ENCODE assay signal across 1 cellular context in the genomic region with DNA sequence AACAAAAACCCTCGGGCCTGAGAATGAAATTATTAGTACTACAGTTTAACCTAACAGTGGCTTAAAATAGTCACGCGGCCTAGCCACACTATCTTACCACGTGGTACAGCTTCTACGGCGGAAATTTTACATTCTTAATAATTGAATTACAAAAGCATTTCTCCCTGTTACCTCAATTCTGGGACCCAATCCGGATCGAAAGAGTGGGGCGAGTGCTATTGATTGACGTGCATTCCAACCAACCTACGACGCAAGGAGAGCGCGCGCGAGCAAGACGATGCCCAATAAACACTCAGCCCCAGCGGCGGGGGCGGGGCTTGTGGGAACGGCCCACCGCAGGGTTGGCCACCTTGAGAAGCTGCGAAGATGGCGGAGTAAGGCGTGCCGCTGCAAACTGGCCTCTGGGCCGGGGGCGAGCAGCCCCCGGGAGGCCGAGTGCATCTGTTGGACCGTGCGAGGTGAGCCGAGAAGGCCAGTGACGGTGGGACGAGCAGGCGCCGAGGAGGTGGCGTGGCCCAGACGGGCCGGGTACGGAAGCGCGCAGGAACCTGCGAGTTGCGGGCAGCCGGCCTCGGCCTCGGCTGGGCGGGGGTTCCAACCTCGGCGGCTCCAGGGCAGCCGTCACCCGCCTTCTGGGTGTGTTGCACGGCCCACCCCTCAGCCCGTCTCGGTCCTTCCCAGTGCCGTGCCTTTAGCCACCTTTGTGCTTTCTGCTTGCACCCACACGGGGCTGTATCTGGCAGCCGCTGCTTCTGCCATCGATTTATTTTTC.
TF ChIP-seq lines count a peak whose summit lies in the region.

No MANE protein-coding gene starts in this region.

TF ChIP-seq in HEK293, 187 proteins besides CTCF, POLR2A, EP300 and RAD21 (continued from another document and continues in another):
- TF ChIP-seq, protein P1, sequence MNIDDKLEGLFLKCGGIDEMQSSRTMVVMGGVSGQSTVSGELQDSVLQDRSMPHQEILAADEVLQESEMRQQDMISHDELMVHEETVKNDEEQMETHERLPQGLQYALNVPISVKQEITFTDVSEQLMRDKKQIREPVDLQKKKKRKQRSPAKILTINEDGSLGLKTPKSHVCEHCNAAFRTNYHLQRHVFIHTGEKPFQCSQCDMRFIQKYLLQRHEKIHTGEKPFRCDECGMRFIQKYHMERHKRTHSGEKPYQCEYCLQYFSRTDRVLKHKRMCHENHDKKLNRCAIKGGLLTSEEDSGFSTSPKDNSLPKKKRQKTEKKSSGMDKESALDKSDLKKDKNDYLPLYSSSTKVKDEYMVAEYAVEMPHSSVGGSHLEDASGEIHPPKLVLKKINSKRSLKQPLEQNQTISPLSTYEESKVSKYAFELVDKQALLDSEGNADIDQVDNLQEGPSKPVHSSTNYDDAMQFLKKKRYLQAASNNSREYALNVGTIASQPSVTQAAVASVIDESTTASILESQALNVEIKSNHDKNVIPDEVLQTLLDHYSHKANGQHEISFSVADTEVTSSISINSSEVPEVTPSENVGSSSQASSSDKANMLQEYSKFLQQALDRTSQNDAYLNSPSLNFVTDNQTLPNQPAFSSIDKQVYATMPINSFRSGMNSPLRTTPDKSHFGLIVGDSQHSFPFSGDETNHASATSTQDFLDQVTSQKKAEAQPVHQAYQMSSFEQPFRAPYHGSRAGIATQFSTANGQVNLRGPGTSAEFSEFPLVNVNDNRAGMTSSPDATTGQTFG (tag by site-specific recombination; IDR thresholded peaks at IDR 0.05; ENCODE audit: borderline replicate concordance): no peak
- no peak for TF ChIP-seq ZNF76 (tag by site-specific recombination; IDR thresholded peaks at IDR 0.05; ENCODE audit: borderline replicate concordance, low read depth)
- 0 out of 2 replicates have a peak, but pooled peaks have one; percentile 56 for TF ChIP-seq ZSCAN16 (tag by site-specific recombination; IDR thresholded peaks at IDR 0.05)
- TF ChIP-seq ZNF707 (tag by site-specific recombination; IDR thresholded peaks at IDR 0.05): no peak
- TF ChIP-seq GLI4 (tag by site-specific recombination; IDR thresholded peaks at IDR 0.05): 0 out of 2 replicates have a peak, but pooled peaks have one; percentile 27
- TF ChIP-seq, protein P2, sequence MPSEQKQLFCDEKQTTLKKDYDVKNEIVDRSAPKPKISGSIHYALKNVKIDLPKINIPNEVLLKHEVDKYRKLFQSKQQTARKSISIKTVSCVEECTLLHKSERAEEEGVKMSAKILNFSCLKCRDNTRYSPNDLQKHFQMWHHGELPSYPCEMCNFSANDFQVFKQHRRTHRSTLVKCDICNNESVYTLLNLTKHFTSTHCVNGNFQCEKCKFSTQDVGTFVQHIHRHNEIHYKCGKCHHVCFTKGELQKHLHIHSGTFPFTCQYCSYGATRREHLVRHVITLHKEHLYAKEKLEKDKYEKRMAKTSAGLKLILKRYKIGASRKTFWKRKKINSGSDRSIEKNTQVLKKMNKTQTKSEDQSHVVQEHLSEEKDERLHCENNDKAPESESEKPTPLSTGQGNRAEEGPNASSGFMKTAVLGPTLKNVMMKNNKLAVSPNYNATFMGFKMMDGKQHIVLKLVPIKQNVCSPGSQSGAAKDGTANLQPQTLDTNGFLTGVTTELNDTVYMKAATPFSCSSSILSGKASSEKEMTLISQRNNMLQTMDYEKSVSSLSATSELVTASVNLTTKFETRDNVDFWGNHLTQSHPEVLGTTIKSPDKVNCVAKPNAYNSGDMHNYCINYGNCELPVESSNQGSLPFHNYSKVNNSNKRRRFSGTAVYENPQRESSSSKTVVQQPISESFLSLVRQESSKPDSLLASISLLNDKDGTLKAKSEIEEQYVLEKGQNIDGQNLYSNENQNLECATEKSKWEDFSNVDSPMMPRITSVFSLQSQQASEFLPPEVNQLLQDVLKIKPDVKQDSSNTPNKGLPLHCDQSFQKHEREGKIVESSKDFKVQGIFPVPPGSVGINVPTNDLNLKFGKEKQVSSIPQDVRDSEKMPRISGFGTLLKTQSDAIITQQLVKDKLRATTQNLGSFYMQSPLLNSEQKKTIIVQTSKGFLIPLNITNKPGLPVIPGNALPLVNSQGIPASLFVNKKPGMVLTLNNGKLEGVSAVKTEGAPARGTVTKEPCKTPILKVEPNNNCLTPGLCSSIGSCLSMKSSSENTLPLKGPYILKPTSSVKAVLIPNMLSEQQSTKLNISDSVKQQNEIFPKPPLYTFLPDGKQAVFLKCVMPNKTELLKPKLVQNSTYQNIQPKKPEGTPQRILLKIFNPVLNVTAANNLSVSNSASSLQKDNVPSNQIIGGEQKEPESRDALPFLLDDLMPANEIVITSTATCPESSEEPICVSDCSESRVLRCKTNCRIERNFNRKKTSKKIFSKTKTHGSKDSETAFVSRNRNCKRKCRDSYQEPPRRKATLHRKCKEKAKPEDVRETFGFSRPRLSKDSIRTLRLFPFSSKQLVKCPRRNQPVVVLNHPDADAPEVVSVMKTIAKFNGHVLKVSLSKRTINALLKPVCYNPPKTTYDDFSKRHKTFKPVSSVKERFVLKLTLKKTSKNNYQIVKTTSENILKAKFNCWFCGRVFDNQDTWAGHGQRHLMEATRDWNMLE (tag by site-specific recombination; conservative IDR thresholded peaks at IDR 0.05; ENCODE audit: low read depth): no peak
- no peak for TF ChIP-seq ZNF830 (tag by site-specific recombination; IDR thresholded peaks at IDR 0.05; ENCODE audit: low read depth)
- peak; percentile 66 for TF ChIP-seq ZNF600 (tag by site-specific recombination; IDR thresholded peaks at IDR 0.05)
- peak; percentile 96 for TF ChIP-seq SP2 (tag by site-specific recombination; IDR thresholded peaks at IDR 0.05)
- 0 out of 2 replicates have a peak, but pooled peaks have one; percentile 20 for TF ChIP-seq ZNF561 (tag by site-specific recombination; IDR thresholded peaks at IDR 0.05; ENCODE audit: borderline replicate concordance)
- no peak for TF ChIP-seq ZNF423 (tag by site-specific recombination; IDR thresholded peaks at IDR 0.05)
- TF ChIP-seq ZEB2 (tag by site-specific recombination; IDR thresholded peaks at IDR 0.05): no peak
- TF ChIP-seq ZSCAN30 (tag by site-specific recombination; IDR thresholded peaks at IDR 0.05): peak; percentile 71
- TF ChIP-seq, protein P3, sequence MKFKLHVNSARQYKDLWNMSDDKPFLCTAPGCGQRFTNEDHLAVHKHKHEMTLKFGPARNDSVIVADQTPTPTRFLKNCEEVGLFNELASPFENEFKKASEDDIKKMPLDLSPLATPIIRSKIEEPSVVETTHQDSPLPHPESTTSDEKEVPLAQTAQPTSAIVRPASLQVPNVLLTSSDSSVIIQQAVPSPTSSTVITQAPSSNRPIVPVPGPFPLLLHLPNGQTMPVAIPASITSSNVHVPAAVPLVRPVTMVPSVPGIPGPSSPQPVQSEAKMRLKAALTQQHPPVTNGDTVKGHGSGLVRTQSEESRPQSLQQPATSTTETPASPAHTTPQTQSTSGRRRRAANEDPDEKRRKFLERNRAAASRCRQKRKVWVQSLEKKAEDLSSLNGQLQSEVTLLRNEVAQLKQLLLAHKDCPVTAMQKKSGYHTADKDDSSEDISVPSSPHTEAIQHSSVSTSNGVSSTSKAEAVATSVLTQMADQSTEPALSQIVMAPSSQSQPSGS (tag by site-specific recombination; IDR thresholded peaks at IDR 0.05; ENCODE audit: low read depth): no peak
- no peak for TF ChIP-seq ZNF549 (tag by site-specific recombination; IDR thresholded peaks at IDR 0.05)
- TF ChIP-seq, protein P4, sequence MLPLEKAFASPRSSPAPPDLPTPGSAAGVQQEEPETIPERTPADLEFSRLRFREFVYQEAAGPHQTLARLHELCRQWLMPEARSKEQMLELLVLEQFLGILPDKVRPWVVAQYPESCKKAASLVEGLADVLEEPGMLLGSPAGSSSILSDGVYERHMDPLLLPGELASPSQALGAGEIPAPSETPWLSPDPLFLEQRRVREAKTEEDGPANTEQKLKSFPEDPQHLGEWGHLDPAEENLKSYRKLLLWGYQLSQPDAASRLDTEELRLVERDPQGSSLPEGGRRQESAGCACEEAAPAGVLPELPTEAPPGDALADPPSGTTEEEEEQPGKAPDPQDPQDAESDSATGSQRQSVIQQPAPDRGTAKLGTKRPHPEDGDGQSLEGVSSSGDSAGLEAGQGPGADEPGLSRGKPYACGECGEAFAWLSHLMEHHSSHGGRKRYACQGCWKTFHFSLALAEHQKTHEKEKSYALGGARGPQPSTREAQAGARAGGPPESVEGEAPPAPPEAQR (tag by site-specific recombination; IDR thresholded peaks at IDR 0.05): no peak
- no peak for TF ChIP-seq ZNF558 (tag by site-specific recombination; IDR thresholded peaks at IDR 0.05)
- TF ChIP-seq, protein P5, sequence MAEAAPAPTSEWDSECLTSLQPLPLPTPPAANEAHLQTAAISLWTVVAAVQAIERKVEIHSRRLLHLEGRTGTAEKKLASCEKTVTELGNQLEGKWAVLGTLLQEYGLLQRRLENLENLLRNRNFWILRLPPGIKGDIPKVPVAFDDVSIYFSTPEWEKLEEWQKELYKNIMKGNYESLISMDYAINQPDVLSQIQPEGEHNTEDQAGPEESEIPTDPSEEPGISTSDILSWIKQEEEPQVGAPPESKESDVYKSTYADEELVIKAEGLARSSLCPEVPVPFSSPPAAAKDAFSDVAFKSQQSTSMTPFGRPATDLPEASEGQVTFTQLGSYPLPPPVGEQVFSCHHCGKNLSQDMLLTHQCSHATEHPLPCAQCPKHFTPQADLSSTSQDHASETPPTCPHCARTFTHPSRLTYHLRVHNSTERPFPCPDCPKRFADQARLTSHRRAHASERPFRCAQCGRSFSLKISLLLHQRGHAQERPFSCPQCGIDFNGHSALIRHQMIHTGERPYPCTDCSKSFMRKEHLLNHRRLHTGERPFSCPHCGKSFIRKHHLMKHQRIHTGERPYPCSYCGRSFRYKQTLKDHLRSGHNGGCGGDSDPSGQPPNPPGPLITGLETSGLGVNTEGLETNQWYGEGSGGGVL (tag by site-specific recombination; IDR thresholded peaks at IDR 0.05): no peak
- TF ChIP-seq ZNF121 (tag by site-specific recombination; IDR thresholded peaks at IDR 0.05): peak; percentile 37; the same call in 1 of the 2 replicates
- TF ChIP-seq, protein P6, sequence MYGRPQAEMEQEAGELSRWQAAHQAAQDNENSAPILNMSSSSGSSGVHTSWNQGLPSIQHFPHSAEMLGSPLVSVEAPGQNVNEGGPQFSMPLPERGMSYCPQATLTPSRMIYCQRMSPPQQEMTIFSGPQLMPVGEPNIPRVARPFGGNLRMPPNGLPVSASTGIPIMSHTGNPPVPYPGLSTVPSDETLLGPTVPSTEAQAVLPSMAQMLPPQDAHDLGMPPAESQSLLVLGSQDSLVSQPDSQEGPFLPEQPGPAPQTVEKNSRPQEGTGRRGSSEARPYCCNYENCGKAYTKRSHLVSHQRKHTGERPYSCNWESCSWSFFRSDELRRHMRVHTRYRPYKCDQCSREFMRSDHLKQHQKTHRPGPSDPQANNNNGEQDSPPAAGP (tag by site-specific recombination; IDR thresholded peaks at IDR 0.05): peak; percentile 63; the same call in 1 of the 2 replicates
- TF ChIP-seq ZNF610 (tag by site-specific recombination; IDR thresholded peaks at IDR 0.05; ENCODE audit: borderline replicate concordance): 0 out of 2 replicates have a peak, but pooled peaks have one; percentile 36
- TF ChIP-seq ZNF654 (tag by site-specific recombination; IDR thresholded peaks at IDR 0.05; ENCODE audit: low read depth): no peak
- TF ChIP-seq KLF1 (tag by site-specific recombination; IDR thresholded peaks at IDR 0.05): peak; percentile 64; the same call in 1 of the 2 replicates
- TF ChIP-seq, protein P7, sequence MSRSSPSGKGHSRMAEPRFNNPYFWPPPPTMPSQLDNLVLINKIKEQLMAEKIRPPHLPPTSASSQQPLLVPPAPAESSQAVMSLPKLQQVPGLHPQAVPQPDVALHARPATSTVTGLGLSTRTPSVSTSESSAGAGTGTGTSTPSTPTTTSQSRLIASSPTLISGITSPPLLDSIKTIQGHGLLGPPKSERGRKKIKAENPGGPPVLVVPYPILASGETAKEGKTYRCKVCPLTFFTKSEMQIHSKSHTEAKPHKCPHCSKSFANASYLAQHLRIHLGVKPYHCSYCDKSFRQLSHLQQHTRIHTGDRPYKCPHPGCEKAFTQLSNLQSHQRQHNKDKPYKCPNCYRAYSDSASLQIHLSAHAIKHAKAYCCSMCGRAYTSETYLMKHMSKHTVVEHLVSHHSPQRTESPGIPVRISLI (tag by site-specific recombination; IDR thresholded peaks at IDR 0.05): no peak
- TF ChIP-seq, protein P8, sequence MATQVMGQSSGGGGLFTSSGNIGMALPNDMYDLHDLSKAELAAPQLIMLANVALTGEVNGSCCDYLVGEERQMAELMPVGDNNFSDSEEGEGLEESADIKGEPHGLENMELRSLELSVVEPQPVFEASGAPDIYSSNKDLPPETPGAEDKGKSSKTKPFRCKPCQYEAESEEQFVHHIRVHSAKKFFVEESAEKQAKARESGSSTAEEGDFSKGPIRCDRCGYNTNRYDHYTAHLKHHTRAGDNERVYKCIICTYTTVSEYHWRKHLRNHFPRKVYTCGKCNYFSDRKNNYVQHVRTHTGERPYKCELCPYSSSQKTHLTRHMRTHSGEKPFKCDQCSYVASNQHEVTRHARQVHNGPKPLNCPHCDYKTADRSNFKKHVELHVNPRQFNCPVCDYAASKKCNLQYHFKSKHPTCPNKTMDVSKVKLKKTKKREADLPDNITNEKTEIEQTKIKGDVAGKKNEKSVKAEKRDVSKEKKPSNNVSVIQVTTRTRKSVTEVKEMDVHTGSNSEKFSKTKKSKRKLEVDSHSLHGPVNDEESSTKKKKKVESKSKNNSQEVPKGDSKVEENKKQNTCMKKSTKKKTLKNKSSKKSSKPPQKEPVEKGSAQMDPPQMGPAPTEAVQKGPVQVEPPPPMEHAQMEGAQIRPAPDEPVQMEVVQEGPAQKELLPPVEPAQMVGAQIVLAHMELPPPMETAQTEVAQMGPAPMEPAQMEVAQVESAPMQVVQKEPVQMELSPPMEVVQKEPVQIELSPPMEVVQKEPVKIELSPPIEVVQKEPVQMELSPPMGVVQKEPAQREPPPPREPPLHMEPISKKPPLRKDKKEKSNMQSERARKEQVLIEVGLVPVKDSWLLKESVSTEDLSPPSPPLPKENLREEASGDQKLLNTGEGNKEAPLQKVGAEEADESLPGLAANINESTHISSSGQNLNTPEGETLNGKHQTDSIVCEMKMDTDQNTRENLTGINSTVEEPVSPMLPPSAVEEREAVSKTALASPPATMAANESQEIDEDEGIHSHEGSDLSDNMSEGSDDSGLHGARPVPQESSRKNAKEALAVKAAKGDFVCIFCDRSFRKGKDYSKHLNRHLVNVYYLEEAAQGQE (tag by site-specific recombination; IDR thresholded peaks at IDR 0.05): no peak
- TF ChIP-seq, protein P9, sequence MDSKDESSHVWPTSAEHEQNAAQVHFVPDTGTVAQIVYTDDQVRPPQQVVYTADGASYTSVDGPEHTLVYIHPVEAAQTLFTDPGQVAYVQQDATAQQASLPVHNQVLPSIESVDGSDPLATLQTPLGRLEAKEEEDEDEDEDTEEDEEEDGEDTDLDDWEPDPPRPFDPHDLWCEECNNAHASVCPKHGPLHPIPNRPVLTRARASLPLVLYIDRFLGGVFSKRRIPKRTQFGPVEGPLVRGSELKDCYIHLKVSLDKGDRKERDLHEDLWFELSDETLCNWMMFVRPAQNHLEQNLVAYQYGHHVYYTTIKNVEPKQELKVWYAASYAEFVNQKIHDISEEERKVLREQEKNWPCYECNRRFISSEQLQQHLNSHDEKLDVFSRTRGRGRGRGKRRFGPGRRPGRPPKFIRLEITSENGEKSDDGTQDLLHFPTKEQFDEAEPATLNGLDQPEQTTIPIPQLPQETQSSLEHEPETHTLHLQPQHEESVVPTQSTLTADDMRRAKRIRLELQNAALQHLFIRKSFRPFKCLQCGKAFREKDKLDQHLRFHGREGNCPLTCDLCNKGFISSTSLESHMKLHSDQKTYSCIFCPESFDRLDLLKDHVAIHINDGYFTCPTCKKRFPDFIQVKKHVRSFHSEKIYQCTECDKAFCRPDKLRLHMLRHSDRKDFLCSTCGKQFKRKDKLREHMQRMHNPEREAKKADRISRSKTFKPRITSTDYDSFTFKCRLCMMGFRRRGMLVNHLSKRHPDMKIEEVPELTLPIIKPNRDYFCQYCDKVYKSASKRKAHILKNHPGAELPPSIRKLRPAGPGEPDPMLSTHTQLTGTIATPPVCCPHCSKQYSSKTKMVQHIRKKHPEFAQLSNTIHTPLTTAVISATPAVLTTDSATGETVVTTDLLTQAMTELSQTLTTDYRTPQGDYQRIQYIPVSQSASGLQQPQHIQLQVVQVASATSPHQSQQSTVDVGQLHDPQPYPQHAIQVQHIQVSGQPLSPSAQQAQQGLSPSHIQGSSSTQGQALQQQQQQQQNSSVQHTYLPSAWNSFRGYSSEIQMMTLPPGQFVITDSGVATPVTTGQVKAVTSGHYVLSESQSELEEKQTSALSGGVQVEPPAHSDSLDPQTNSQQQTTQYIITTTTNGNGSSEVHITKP (tag by site-specific recombination; IDR thresholded peaks at IDR 0.05): peak; percentile 58
